ENCODE assay signal across 27 cellular contexts in the genomic region with DNA sequence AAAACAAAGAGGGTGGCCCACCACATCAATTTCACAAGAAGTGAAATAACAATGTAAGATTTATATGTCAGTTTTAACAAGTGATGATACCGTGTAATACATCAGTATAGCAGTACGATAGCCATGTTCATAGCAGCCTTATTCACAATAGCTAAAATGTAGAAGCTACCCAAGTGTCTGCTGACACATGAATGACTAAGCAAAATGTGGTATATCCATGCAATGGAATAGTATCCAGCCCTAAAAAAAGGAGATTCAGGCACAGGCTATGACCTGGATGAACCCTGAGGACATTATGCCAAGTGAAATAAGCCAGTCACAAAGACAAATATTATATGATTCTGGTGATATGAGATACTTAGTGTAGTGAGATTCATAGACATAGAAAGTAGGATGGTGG.
"Had no signal": no experiment of that assay in that cellular context is flagged by ENCODE, and none has a peak within 500 bp of the region (broad histone marks: within the 10 kb centered on the region; RNA-seq: fewer than 3 reads in every experiment).

No MANE protein-coding gene starts in this region.

- H3K4me2 ChIP-seq: neural progenitor cell, smooth muscle cell had no signal

- H2AFZ ChIP-seq: neural progenitor cell, parathyroid adenoma had no signal

- H3K79me2 ChIP-seq: parathyroid adenoma had no signal

- H3K9me3 ChIP-seq: ovary, psoas muscle, spleen, suprapubic skin, testis, tibial artery, transverse colon, upper lobe of right lung, uterus had no signal

- H3K27me3 ChIP-seq: neural progenitor cell, ovary, suprapubic skin, testis, upper lobe of right lung, uterus had no signal

- DNase-seq: natural killer cell; occipital lobe; ovary; psoas muscle; right cardiac atrium; spleen; stimulated activated CD4-positive, alpha-beta T cell treated with anti-CD3 and anti-CD28 coated beads, Interleukin-12 subunit alpha, Interleukin-12 subunit beta, amount 100 ng/mL, for 4 hours; stimulated activated CD4-positive, alpha-beta T cell treated with anti-CD3 and anti-CD28 coated beads, Interleukin-1b, Interleukin-23, amount 100 ng/mL, for 48 hours; stimulated activated CD4-positive, alpha-beta T cell treated with anti-CD3 and anti-CD28 coated beads, Interleukin-4, amount 100 ng/mL, for 1 hour; stimulated activated CD4-positive, alpha-beta T cell treated with anti-CD3 and anti-CD28 coated beads, Interleukin-4, amount 100 ng/mL, for 4 hours; stimulated activated CD8-positive, alpha-beta memory T cell treated with anti-CD3 and anti-CD28 coated beads, Interleukin-4, amount 100 ng/mL, for 48 hours; stimulated activated naive CD4-positive, alpha-beta T cell; stimulated activated naive CD8-positive, alpha-beta T cell treated with anti-CD3 and anti-CD28 coated beads, Interleukin-15, amount 100 ng/mL, for 72 hours; stimulated activated naive CD8-positive, alpha-beta T cell treated with anti-CD3 and anti-CD28 coated beads, Interleukin-15, Interleukin-2, amounts not matched to agents 100 U/mL and 50 U/mL, for 24 hours; substantia nigra; testis; tibial artery; transverse colon; upper lobe of right lung; uterus had no signal

- H3K9ac ChIP-seq: neural progenitor cell, parathyroid adenoma had no signal

- H3K27ac ChIP-seq: neural progenitor cell, ovary, parathyroid adenoma, psoas muscle, skin epidermis, spleen, suprapubic skin, testis, tibial artery, upper lobe of right lung, uterus had no signal

- H3K4me1 ChIP-seq: neural progenitor cell, parathyroid adenoma, psoas muscle, suprapubic skin, testis, tibial artery, upper lobe of right lung, uterus had no signal

- ATAC-seq: natural killer cell; psoas muscle; sciatic nerve; stimulated activated memory B cell treated with anti-CD40 and anti-IgM and Interleukin-4, amounts not matched to agents 10 μg/mL and 1 μg/mL and 100 μg/mL, for 72 hours; stimulated activated naive CD8-positive, alpha-beta T cell treated with anti-CD3 and anti-CD28 coated beads, Interleukin-15, amount 100 ng/mL, for 72 hours; stimulated activated naive CD8-positive, alpha-beta T cell treated with anti-CD3 and anti-CD28 coated beads, Interleukin-15, Interleukin-2, amounts not matched to agents 100 U/mL and 50 U/mL, for 24 hours had no signal

- H3K36me3 ChIP-seq: neural progenitor cell, ovary, spleen, suprapubic skin, tibial artery, transverse colon, upper lobe of right lung, uterus had no signal

- H3K4me3 ChIP-seq: neural progenitor cell, ovary, psoas muscle, skin epidermis, smooth muscle cell, spleen, suprapubic skin, testis, tibial artery, transverse colon, upper lobe of right lung, uterus had no signal
